In the genomic region with DNA sequence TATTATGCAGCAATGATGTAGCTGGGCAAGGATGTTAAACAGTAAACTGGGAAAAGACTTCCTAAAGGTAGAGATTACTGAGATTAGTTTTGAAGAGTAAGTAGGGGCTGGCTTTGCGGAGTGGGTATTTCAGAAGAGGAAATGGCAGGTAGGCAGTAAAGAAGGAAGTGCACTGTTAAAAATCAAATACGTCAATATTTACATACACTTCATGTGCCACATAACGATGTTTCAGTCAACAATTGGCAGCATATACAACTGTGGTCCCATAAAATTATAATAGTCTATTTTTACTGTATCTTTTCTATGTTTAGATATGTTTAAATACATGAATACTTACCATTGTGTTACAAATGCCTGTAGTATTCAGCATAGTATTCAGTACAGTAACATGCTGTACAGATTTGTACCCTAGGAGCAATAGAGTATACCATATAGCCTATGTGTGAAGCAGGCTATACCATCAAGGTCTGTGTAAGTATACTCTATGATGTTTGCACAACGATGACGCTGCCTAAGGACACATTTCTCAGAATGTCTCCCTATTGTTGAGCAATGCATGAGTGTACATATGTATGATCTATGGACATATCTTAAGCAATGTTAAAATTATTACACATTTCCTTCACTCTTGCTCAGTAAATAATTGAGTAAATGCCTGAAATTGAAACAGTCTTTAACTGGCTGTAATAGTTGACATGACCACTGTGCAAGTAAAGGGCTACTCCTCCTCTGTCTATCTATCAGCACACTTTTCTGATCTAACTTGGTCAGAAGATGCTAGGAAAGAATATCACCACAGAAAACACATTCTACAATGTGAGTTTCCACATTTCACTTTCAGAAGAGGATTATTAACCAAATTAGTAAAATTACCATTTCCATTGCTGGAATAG, we compare ENCODE assay signal across 18 cellular contexts.
DNase-seq lines count a peak whose midpoint lies in the region; ATAC-seq and TF ChIP-seq lines count a peak whose summit lies in the region.
"Had no signal": no experiment of that assay in that cellular context is flagged by ENCODE, and none has a peak within 500 bp of the region (broad histone marks: within the 10 kb centered on the region; RNA-seq: fewer than 3 reads in every experiment).

No MANE protein-coding gene starts in this region.

- H3K36me3 ChIP-seq in OCI-LY3 (replicated peaks; ENCODE audit: low read depth, low read length), result no peaks in the 10 kb centered on the region
- H3K36me3 ChIP-seq: BE2C, right atrium auricular region had no signal

- H2AFZ ChIP-seq in OCI-LY3 (ENCODE audit: low read depth, low read length), result peak overlapping the region; percentile 75; the same call in 1 of the 2 replicates

- H3K27ac ChIP-seq in OCI-LY3 (ENCODE audit: low read length), result peak overlapping the region; percentile 23
- H3K27ac ChIP-seq: coronary artery, right atrium auricular region had no signal

- peaks cover 49% of the 10 kb centered on the region for H3K4me1 ChIP-seq in OCI-LY3 (ENCODE audit: low read length)
- H3K4me1 ChIP-seq: BE2C, right atrium auricular region had no signal

- no peaks in the 10 kb centered on the region for H3K79me2 ChIP-seq in OCI-LY3 (ENCODE audit: low read length)

- H3K27me3 ChIP-seq in OCI-LY3 (ENCODE audit: low read depth, low read length), result no peaks in the 10 kb centered on the region
- H3K27me3 ChIP-seq: BE2C, right atrium auricular region had no signal

- peak overlapping the region; percentile 50 for H3K4me2 ChIP-seq in OCI-LY3 (ENCODE audit: low read length)

- peak; percentile 27 for DNase-seq in COLO668 (lab: John Stamatoyannopoulos, UW; ENCODE audit: unreplicated experiment)
- DNase-seq in HT-29 (ENCODE audit: low spot score), result peak; percentile 66
- peak; percentile 22 for DNase-seq in fibroblast of villous mesenchyme (ENCODE audit: low read depth)
- no peak for DNase-seq in activated CD4-positive, CD25-positive, alpha-beta regulatory T cell treated with anti-CD3 and anti-CD28 coated beads, Interleukin-2, amount 50 U/mL, for 72 hours
- no peak for DNase-seq in DMS 273 (lab: John Stamatoyannopoulos, UW; ENCODE audit: unreplicated experiment)
- DNase-seq: activated CD8-positive, alpha-beta T cell treated with anti-CD3 and anti-CD28 coated beads, Interleukin-2, amount 10 ng/mL, durations not matched to agents 7 days and 5 days; BE2C; erythroblast; MM.1S; NCI-H446; Right ventricle myocardium superior; stimulated activated CD4-positive, alpha-beta T cell treated with anti-CD3 and anti-CD28 coated beads, Interleukin-2, amount 100 ng/mL, for 24 hours; T1000 had no signal

- no peaks in the 10 kb centered on the region for H4K20me1 ChIP-seq in OCI-LY3 (ENCODE audit: insufficient read depth, low read length)

- TF ChIP-seq CTCF in OCI-LY3 (IDR thresholded peaks at IDR 0.05; ENCODE audit: low read depth, low read length), result no peak
- TF ChIP-seq CTCF in fibroblast of villous mesenchyme (IDR thresholded peaks at IDR 0.05; ENCODE audit: insufficient read depth, low read depth, low read length), result no peak

- ATAC-seq in HG02885 (IDR thresholded peaks at IDR 0.05; ENCODE audit: poor library complexity, unreplicated experiment), result no peak
- no peak for ATAC-seq in HG02973 (IDR thresholded peaks at IDR 0.05; ENCODE audit: unreplicated experiment)
- ATAC-seq: activated CD8-positive, alpha-beta T cell treated with anti-CD3 and anti-CD28 coated beads, Interleukin-2, amount 10 ng/mL, durations not matched to agents 7 days and 5 days had no signal

- H3K4me3 ChIP-seq in OCI-LY3 (ENCODE audit: low read length) (no peak overlapping the region), fibroblast of villous mesenchyme (ENCODE audit: low read depth, low read length) (no peak overlapping the region)
- H3K4me3 ChIP-seq: coronary artery, right atrium auricular region had no signal

- peak overlapping the region; percentile 25 for H3K9ac ChIP-seq in OCI-LY3 (ENCODE audit: low read length)

- no peaks in the 10 kb centered on the region for H3K9me3 ChIP-seq in OCI-LY3 (ENCODE audit: insufficient read depth, low read length)
- H3K9me3 ChIP-seq: BE2C, right atrium auricular region had no signal

Comparison
In these comparisons a context has a peak if more than half of its experiments do, and no peak if none do; other contexts are left out.
1. DNase-seq: peak in COLO668 (single experiment), HT-29 (single experiment) and fibroblast of villous mesenchyme (single experiment); none in activated CD4-positive, CD25-positive, alpha-beta regulatory T cell treated with anti-CD3 and anti-CD28 coated beads, Interleukin-2, amount 50 U/mL, for 72 hours (single experiment) and DMS 273 (single experiment).